In genomic region chr6:82362868-82363267, GRCh38 we compare ENCODE assay signal across 1 cellular context.
TF ChIP-seq lines count a peak whose summit lies in the region.

No MANE protein-coding gene starts in this region.

TF ChIP-seq in HCT116, 20 proteins besides CTCF, POLR2A, EP300 and RAD21 (continued from another document):
- TF ChIP-seq ZBTB33 (IDR thresholded peaks at IDR 0.05; ENCODE audit: extremely low read depth, insufficient replicate concordance, low read length) (no peak), POLR2AphosphoS5 (IDR thresholded peaks at IDR 0.05; ENCODE audit: low read depth, low read length) (no peak), FOSL1 (IDR thresholded peaks at IDR 0.05; ENCODE audit: low read depth) (no peak), SRF (IDR thresholded peaks at IDR 0.05; ENCODE audit: low read depth) (no peak), SP1 (IDR thresholded peaks at IDR 0.05; ENCODE audit: low read depth) (no peak), EGR1 (IDR thresholded peaks at IDR 0.05; ENCODE audit: low read depth) (no peak), MAX (IDR thresholded peaks at IDR 0.05) (no peak)
